In the genomic region with DNA sequence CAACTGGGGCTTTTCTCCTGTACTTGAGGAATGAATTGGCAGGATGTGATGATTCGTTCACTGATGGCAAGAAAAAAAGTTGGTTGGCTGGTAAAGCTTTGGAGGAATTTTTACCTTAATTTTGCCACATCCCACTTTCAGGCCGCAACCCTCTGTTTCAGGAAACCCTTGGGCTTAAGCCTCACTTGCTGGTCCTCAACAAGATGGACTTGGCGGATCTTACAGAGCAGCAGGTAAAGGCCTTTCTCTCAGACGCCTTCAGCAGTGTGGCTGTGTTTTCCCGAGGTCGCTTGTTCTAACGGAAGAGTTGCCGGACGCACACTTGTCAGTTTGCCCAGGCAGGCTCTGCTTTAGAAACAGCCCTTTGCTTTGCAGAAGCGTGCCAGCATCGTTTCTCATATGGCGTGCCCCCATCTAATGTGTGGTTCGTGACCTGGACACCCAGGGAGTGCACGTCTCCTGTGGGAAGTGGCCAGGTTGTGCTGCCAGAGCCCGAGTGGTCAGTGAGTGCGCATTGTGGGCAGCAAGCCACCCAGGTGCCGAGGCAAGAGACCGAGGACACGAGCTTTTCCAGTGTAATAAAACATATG, we compare ENCODE assay signal across 17 cellular contexts. TPM values are rescaled to one million over a fixed set of nuclear protein-coding genes. Genes with fewer than 3 reads are reported as not detected.
DNase-seq lines count a peak whose midpoint lies in the region; ATAC-seq lines count a peak whose summit lies in the region.
"Had no signal": no experiment of that assay in that cellular context is flagged by ENCODE, and none has a peak within 500 bp of the region (broad histone marks: within the 10 kb centered on the region; RNA-seq: fewer than 3 reads in every experiment).

No MANE protein-coding gene starts in this region.

- H2BK5ac ChIP-seq in mesenchymal stem cell (ENCODE audit: low read depth, low read length, poor library complexity, severe bottlenecking), result no peak overlapping the region

- peak overlapping the region; percentile 19 for H4K8ac ChIP-seq in mesenchymal stem cell (ENCODE audit: low read length)

- no peak overlapping the region for H3K4ac ChIP-seq in mesenchymal stem cell (ENCODE audit: low read depth in 1 of 2, low read length in 2 of 2)

- 96% methylated on average over 15 of the region's 19 CpGs for WGBS in mesenchymal stem cell

- no peak overlapping the region for H3K27ac ChIP-seq in mesenchymal stem cell (ENCODE audit: low read length, poor library complexity, severe bottlenecking)
- H3K27ac ChIP-seq: esophagus squamous epithelium, heart left ventricle, suprapubic skin had no signal

- peaks cover 53% of the 10 kb centered on the region for H3K36me3 Mint-ChIP-seq in stimulated activated naive CD8-positive, alpha-beta T cell treated with anti-CD3 and anti-CD28 coated beads, Interleukin-15, Interleukin-2, amounts not matched to agents 100 ng/mL and 50 ng/mL, for 24 hours (ENCODE audit: low read depth)
- peaks cover 59% of the 10 kb centered on the region for H3K36me3 Mint-ChIP-seq in activated T-helper 17 cell treated with anti-CD3 and anti-CD28 coated beads, Interleukin-2, amount 50 U/mL, for 72 hours (ENCODE audit: low read depth)

- no peak overlapping the region for H2AFZ ChIP-seq in mesenchymal stem cell (ENCODE audit: low read depth, low read length)

- no peak overlapping the region for H2BK12ac ChIP-seq in mesenchymal stem cell (ENCODE audit: low read length in 2 of 2)

- peak overlapping the region; percentile 96 for H3K4me3 Mint-ChIP-seq in stimulated activated naive CD8-positive, alpha-beta T cell treated with anti-CD3 and anti-CD28 coated beads, Interleukin-15, Interleukin-2, amounts not matched to agents 100 ng/mL and 50 ng/mL, for 24 hours
- peak overlapping the region; percentile 96 for H3K4me3 Mint-ChIP-seq in activated T-helper 17 cell treated with anti-CD3 and anti-CD28 coated beads, Interleukin-2, amount 50 U/mL, for 72 hours

- no peak overlapping the region for H4K91ac ChIP-seq in mesenchymal stem cell (ENCODE audit: low read length)

- H3K23ac ChIP-seq in mesenchymal stem cell (ENCODE audit: low read length in 2 of 2), result no peak overlapping the region

- no peak overlapping the region for H2BK120ac ChIP-seq in mesenchymal stem cell (ENCODE audit: low read depth, low read length)

- H3K9me3 ChIP-seq in mesenchymal stem cell (ENCODE audit: control insufficient read depth, low read length), result no peaks in the 10 kb centered on the region
- no peaks in the 10 kb centered on the region for H3K9me3 ChIP-seq in MG63
- H3K9me3 ChIP-seq: esophagus squamous epithelium, heart left ventricle, suprapubic skin had no signal

- peak overlapping the region; percentile 12 for H2AK5ac ChIP-seq in mesenchymal stem cell (ENCODE audit: low read length, severe bottlenecking)

- no peaks in the 10 kb centered on the region for H3K9me3 Mint-ChIP-seq in stimulated activated naive CD8-positive, alpha-beta T cell treated with anti-CD3 and anti-CD28 coated beads, Interleukin-15, Interleukin-2, amounts not matched to agents 100 ng/mL and 50 ng/mL, for 24 hours
- no peaks in the 10 kb centered on the region for H3K9me3 Mint-ChIP-seq in activated T-helper 17 cell treated with anti-CD3 and anti-CD28 coated beads, Interleukin-2, amount 50 U/mL, for 72 hours

- H3K4me3 ChIP-seq in mesenchymal stem cell (ENCODE audit: insufficient read depth in 1 of 2, low read depth in 1 of 2, low read length in 2 of 2) (no peak overlapping the region), MG63 (no peak overlapping the region)
- H3K4me3 ChIP-seq: suprapubic skin had no signal

- no peak for DNase-seq in stimulated activated naive CD8-positive, alpha-beta T cell treated with anti-CD3 and anti-CD28 coated beads, Interleukin-15, Interleukin-2, amounts not matched to agents 100 U/mL and 50 U/mL, for 24 hours
- DNase-seq in mesenchymal stem cell (no peak), MG63 (no peak), COR-L47 (lab: John Stamatoyannopoulos, UW) (no peak)
- DNase-seq: activated CD4-positive, alpha-beta T cell treated with anti-CD3 and anti-CD28 coated beads, Interleukin-2, amount 50 U/mL, for 1 hour; DMS79 treated with DMSO at 0.1 percent for 48 hours; esophagus squamous epithelium; heart left ventricle; stimulated activated CD4-positive, alpha-beta T cell treated with anti-CD3 and anti-CD28 coated beads, Interleukin-15, amount 100 ng/mL, for 24 hours had no signal

- no peaks in the 10 kb centered on the region for H3K27me3 Mint-ChIP-seq in stimulated activated naive CD8-positive, alpha-beta T cell treated with anti-CD3 and anti-CD28 coated beads, Interleukin-15, Interleukin-2, amounts not matched to agents 100 ng/mL and 50 ng/mL, for 24 hours
- H3K27me3 Mint-ChIP-seq in activated T-helper 17 cell treated with anti-CD3 and anti-CD28 coated beads, Interleukin-2, amount 50 U/mL, for 72 hours, result no peaks in the 10 kb centered on the region

- H3K14ac ChIP-seq in mesenchymal stem cell (ENCODE audit: low read length in 2 of 2), result no peak overlapping the region

- H3K36me3 ChIP-seq in mesenchymal stem cell (ENCODE audit: control insufficient read depth in 1 of 2, insufficient read depth in 2 of 2, low read depth in 1 of 2, low read length in 2 of 2), result peaks cover 49% of the 10 kb centered on the region in 2 experiments
- peaks cover 42% of the 10 kb centered on the region for H3K36me3 ChIP-seq in MG63

- H3K4me1 ChIP-seq in mesenchymal stem cell (ENCODE audit: control insufficient read depth, insufficient read depth, low read depth, low read length), result peaks cover 18% of the 10 kb centered on the region

- H3K27me3 ChIP-seq in mesenchymal stem cell (ENCODE audit: control insufficient read depth in 1 of 2, insufficient read depth in 1 of 2, low read length in 2 of 2), result no peaks in the 10 kb centered on the region
- no peaks in the 10 kb centered on the region for H3K27me3 ChIP-seq in MG63
- H3K27me3 ChIP-seq: esophagus squamous epithelium, heart left ventricle, suprapubic skin had no signal

- H3K27ac Mint-ChIP-seq in stimulated activated naive CD8-positive, alpha-beta T cell treated with anti-CD3 and anti-CD28 coated beads, Interleukin-15, Interleukin-2, amounts not matched to agents 100 ng/mL and 50 ng/mL, for 24 hours, result no peak overlapping the region
- no peak overlapping the region for H3K27ac Mint-ChIP-seq in activated T-helper 17 cell treated with anti-CD3 and anti-CD28 coated beads, Interleukin-2, amount 50 U/mL, for 72 hours

- H3K79me1 ChIP-seq in mesenchymal stem cell (replicated peaks; ENCODE audit: low read length, poor library complexity, severe bottlenecking), result peaks cover 32% of the 10 kb centered on the region

- H3K9ac ChIP-seq in mesenchymal stem cell (ENCODE audit: low read length), result no peak overlapping the region

- no peak overlapping the region for H3K18ac ChIP-seq in mesenchymal stem cell (ENCODE audit: low read depth in 1 of 2, low read length in 2 of 2)

- H3K4me1 Mint-ChIP-seq in stimulated activated naive CD8-positive, alpha-beta T cell treated with anti-CD3 and anti-CD28 coated beads, Interleukin-15, Interleukin-2, amounts not matched to agents 100 ng/mL and 50 ng/mL, for 24 hours (ENCODE audit: low read depth), result peaks cover 61% of the 10 kb centered on the region
- H3K4me1 Mint-ChIP-seq in activated T-helper 17 cell treated with anti-CD3 and anti-CD28 coated beads, Interleukin-2, amount 50 U/mL, for 72 hours, result peaks cover 12% of the 10 kb centered on the region

- H2BK15ac ChIP-seq in mesenchymal stem cell (ENCODE audit: low read depth, poor library complexity, severe bottlenecking), result no peak overlapping the region

- no peak for ATAC-seq in stimulated activated naive CD8-positive, alpha-beta T cell treated with anti-CD3 and anti-CD28 coated beads, Interleukin-15, Interleukin-2, amounts not matched to agents 100 U/mL and 50 U/mL, for 24 hours
- no peak for ATAC-seq in activated T-helper 17 cell treated with anti-CD3 and anti-CD28 coated beads, Interleukin-2, amount 50 U/mL, for 72 hours (replicated peaks)
- ATAC-seq in GM19452 (IDR thresholded peaks at IDR 0.05; ENCODE audit: unreplicated experiment) (no peak), GM18867 (IDR thresholded peaks at IDR 0.05; ENCODE audit: unreplicated experiment) (no peak)
- ATAC-seq: heart left ventricle, Right ventricle myocardium inferior had no signal

- H3K4me2 ChIP-seq in mesenchymal stem cell (ENCODE audit: low read length, poor library complexity, severe bottlenecking), result no peak overlapping the region

RNA-seq across cellular contexts. Expression of a gene that starts 2.2 kb away (rescaled TPM):
- 10 to 100 TPM; 38.9 to 58.8 TPM for total RNA-seq in activated T-helper 17 cell treated with anti-CD3 and anti-CD28 coated beads, Interleukin-2, amount 50 U/mL, for 72 hours
- polyA plus RNA-seq in mesenchymal stem cell (2013, experiment 1 of 2), result 26.2 TPM
- polyA plus RNA-seq in mesenchymal stem cell (2013, experiment 2 of 2), result 26.0 TPM
- 33.6 and 39.4 TPM in 2 replicates for total RNA-seq in MG63 (2014; rRNA removed; shearing (Covaris generic); ENCODE audit: low replicate concordance)

RNA-seq across cellular contexts. Expression of a gene that starts 17.1 kb away (rescaled TPM):
- 1 to 10 TPM; 3.0 to 9.2 TPM for total RNA-seq in activated T-helper 17 cell treated with anti-CD3 and anti-CD28 coated beads, Interleukin-2, amount 50 U/mL, for 72 hours
- polyA plus RNA-seq in mesenchymal stem cell (2013, experiment 1 of 2), result 4.3 TPM
- 4.0 TPM for polyA plus RNA-seq in mesenchymal stem cell (2013, experiment 2 of 2)
- total RNA-seq in MG63 (2014; rRNA removed; shearing (Covaris generic); ENCODE audit: low replicate concordance), result 0.54 and 0.66 TPM in 2 replicates

RNA-seq across cellular contexts. Expression of a gene that starts 23.0 kb away (rescaled TPM):
- total RNA-seq in activated T-helper 17 cell treated with anti-CD3 and anti-CD28 coated beads, Interleukin-2, amount 50 U/mL, for 72 hours, result 10 to 100 TPM; 61.3 to 73.8 TPM
- polyA plus RNA-seq in mesenchymal stem cell (2013, experiment 1 of 2), result 78.5 TPM
- polyA plus RNA-seq in mesenchymal stem cell (2013, experiment 2 of 2), result 77.3 TPM
- 73.8 and 120 TPM in 2 replicates for total RNA-seq in MG63 (2014; rRNA removed; shearing (Covaris generic); ENCODE audit: low replicate concordance)

RNA-seq across cellular contexts. Expression of a gene that starts 28.3 kb away (rescaled TPM):
- total RNA-seq in activated T-helper 17 cell treated with anti-CD3 and anti-CD28 coated beads, Interleukin-2, amount 50 U/mL, for 72 hours, result not detected
- polyA plus RNA-seq in mesenchymal stem cell (2013, experiment 1 of 2), result 0.17 TPM
- 0.19 TPM for polyA plus RNA-seq in mesenchymal stem cell (2013, experiment 2 of 2)
- not detected in 2 replicates for total RNA-seq in MG63 (2014; rRNA removed; shearing (Covaris generic); ENCODE audit: low replicate concordance)
- total RNA-seq: esophagus squamous epithelium; M059J; Right ventricle myocardium inferior; T-helper 2 cell treated with Interferon-gamma antibody and Interleukin-4, amounts not matched to agents 100 ng/mL and 5 ng/mL, for 36 hours had no signal

RNA-seq across cellular contexts. Expression of a gene that starts 38.3 kb away (rescaled TPM):
- total RNA-seq in activated T-helper 17 cell treated with anti-CD3 and anti-CD28 coated beads, Interleukin-2, amount 50 U/mL, for 72 hours, result 10 to 100 TPM; 13.8 to 21.9 TPM
- 38.2 TPM for polyA plus RNA-seq in mesenchymal stem cell (2013, experiment 1 of 2)
- 37.0 TPM for polyA plus RNA-seq in mesenchymal stem cell (2013, experiment 2 of 2)
- total RNA-seq in MG63 (2014; rRNA removed; shearing (Covaris generic); ENCODE audit: low replicate concordance), result 10.8 and 50.8 TPM in 2 replicates
